11 cellular contexts compared by ENCODE assay signal in genomic region chr3:52525666-52526065, GRCh38. TPM values are rescaled to one million over a fixed set of nuclear protein-coding genes. Genes with fewer than 3 reads are reported as not detected.
DNase-seq lines count a peak whose midpoint lies in the region; ATAC-seq, FAIRE-seq and TF ChIP-seq lines count a peak whose summit lies in the region.
"Had no signal": no experiment of that assay in that cellular context is flagged by ENCODE, and none has a peak within 500 bp of the region (broad histone marks: within the 10 kb centered on the region; RNA-seq: fewer than 3 reads in every experiment).

No MANE protein-coding gene starts in this region.

- H3K36me3 ChIP-seq in skeletal muscle tissue (ENCODE audit: control insufficient read depth in 3 of 3, insufficient read depth in 3 of 3, low read length in 3 of 3) (peaks cover 9 to 11% (median 9%) of the 10 kb centered on the region in 3 donors), A673 (ENCODE audit: insufficient read depth, low read length, poor library complexity, severe bottlenecking) (peaks cover 9% of the 10 kb centered on the region)

- no peak for FAIRE-seq in GM12892 (lab: Jason Lieb, UNC)
- FAIRE-seq: H54 had no signal

- DNase-seq in GM12892 (ENCODE audit: insufficient read length) (peak; percentile 11), right cardiac atrium (peak in 1 of 3 donors; percentile 11), A673 (ENCODE audit: low spot score) (no peak), amygdala (lab: John Stamatoyannopoulos, UW) (no peak), inferior parietal cortex (ENCODE audit: extremely low spot score) (no peak)
- DNase-seq: activated CD4-positive, alpha-beta T cell treated with anti-CD3 and anti-CD28 coated beads for 36 hours; naive B cell had no signal

- ATAC-seq in right cardiac atrium (no peak), GM19328 (IDR thresholded peaks at IDR 0.05; ENCODE audit: unreplicated experiment) (no peak)
- ATAC-seq: activated CD4-positive, alpha-beta T cell treated with anti-CD3 and anti-CD28 coated beads for 36 hours had no signal

- CTCF ChIA-PET in A673 (lab: Charles Lee): no interaction called here

- no TSS peak for BruUV-seq in A673 (replicated peaks; lab: Mats Ljungman, UMichigan)

- intact Hi-C loops in right cardiac atrium (cut with DNase I) (no loop called here), A673 (cut with micrococcal nuclease; ENCODE audit: unreplicated experiment) (no loop called here)

- no peak for TF ChIP-seq POLR2A in GM12892 (IDR thresholded peaks at IDR 0.05; ENCODE audit: low read depth, low read length)

- no peaks in the 10 kb centered on the region for H3K27me3 ChIP-seq in right cardiac atrium (ENCODE audit: control insufficient read depth, insufficient read depth)
- no peaks in the 10 kb centered on the region for H3K27me3 ChIP-seq in skeletal muscle tissue (ENCODE audit: control insufficient read depth in 3 of 3, insufficient read depth in 3 of 3, low read length in 3 of 3)
- H3K27me3 ChIP-seq in A673 (replicated peaks; ENCODE audit: insufficient read depth, low read depth, low read length, poor library complexity): no peaks in the 10 kb centered on the region

- TF ChIP-seq CTCF in A673 (conservative IDR thresholded peaks at IDR 0.05; ENCODE audit: low read depth, low read length): no peak

- POLR2A ChIA-PET in A673 (lab: Charles Lee; ENCODE audit: low non-redundant PET): no interaction called here

- peaks cover 37% of the 10 kb centered on the region for H3K4me1 ChIP-seq in right cardiac atrium (ENCODE audit: control insufficient read depth, insufficient read depth, low read length)
- peaks cover 25 to 53% (median 41%) of the 10 kb centered on the region in 3 donors for H3K4me1 ChIP-seq in skeletal muscle tissue (ENCODE audit: control insufficient read depth in 3 of 3, insufficient read depth in 3 of 3, low read length in 3 of 3)
- peaks cover 5% of the 10 kb centered on the region for H3K4me1 ChIP-seq in A673 (ENCODE audit: insufficient read depth, low read length, poor library complexity, severe bottlenecking)

- WGBS in right cardiac atrium: 52% methylated on average over 4 of the region's 4 CpGs

- H3K4me3 ChIP-seq in right cardiac atrium (ENCODE audit: low read length) (no peak overlapping the region), skeletal muscle tissue (ENCODE audit: low read length in 3 of 3) (no peak overlapping the region), A673 (ENCODE audit: low read depth, low read length, poor library complexity, severe bottlenecking) (no peak overlapping the region)

- H3K9me3 ChIP-seq in right cardiac atrium (ENCODE audit: control insufficient read depth, low read length) (no peaks in the 10 kb centered on the region), skeletal muscle tissue (ENCODE audit: control insufficient read depth in 3 of 3, low read length in 3 of 3) (no peaks in the 10 kb centered on the region), A673 (ENCODE audit: low read depth, low read length, poor library complexity, severe bottlenecking) (no peaks in the 10 kb centered on the region)

- peak overlapping the region in 1 of 3 donors; percentile 68 for H3K9ac ChIP-seq in skeletal muscle tissue (ENCODE audit: low read depth in 1 of 3, low read length in 3 of 3)

- H3K27ac ChIP-seq in cingulate gyrus (ENCODE audit: low read depth, low read length) (peak overlapping the region; percentile 89), right cardiac atrium (ENCODE audit: low read length) (peak overlapping the region; percentile 69), skeletal muscle tissue (ENCODE audit: low read depth, low read length) (peak overlapping the region; percentile 66), A673 (ENCODE audit: low read depth, low read length, poor library complexity, severe bottlenecking) (no peak overlapping the region)

RNA-seq across cellular contexts. Expression of gene NT5DC2, which starts 8.0 kb away (rescaled TPM):
- polyA plus RNA-seq in GM12892 (2012; ENCODE audit: missing spikeins): 54.2 TPM
- total RNA-seq in right cardiac atrium (100 to 1,000 TPM; 123 to 223 (median 154) TPM), skeletal muscle tissue (20.9 TPM), A673 (2021) (108 and 147 TPM in 2 replicates)
- polyA plus RNA-seq in right cardiac atrium: 322 TPM

RNA-seq across cellular contexts. Expression of gene UQCC5, which starts 10.7 kb away (rescaled TPM):
- polyA plus RNA-seq in GM12892 (2012; ENCODE audit: missing spikeins): 10.9 TPM
- total RNA-seq in right cardiac atrium: 10 to 100 TPM; 52.4 to 64.2 (median 62.4) TPM
- 97.3 TPM for polyA plus RNA-seq in right cardiac atrium
- total RNA-seq in skeletal muscle tissue: 1.0 TPM
- total RNA-seq in A673 (2021): 10.3 and 14.4 TPM in 2 replicates

RNA-seq across cellular contexts. Expression of gene STAB1, which starts 30.5 kb away (rescaled TPM):
- not detected for polyA plus RNA-seq in GM12892 (2012; ENCODE audit: missing spikeins)
- total RNA-seq in right cardiac atrium (100 to 1,000 TPM in 2 of 4 donors, 10 to 100 TPM in 2; 91.9 to 159 (median 101) TPM), skeletal muscle tissue (67.3 TPM), A673 (2021) (0.41 TPM in 1 of 2 replicates, not detected in the other)
- 69.5 TPM for polyA plus RNA-seq in right cardiac atrium

Comparison
In these comparisons a context has a peak if more than half of its experiments do, and no peak if none do; other contexts are left out.
1. RNA of gene STAB1, which starts 30.5 kb away (total RNA-seq): 91.9 to 159 TPM in right cardiac atrium and 67.3 TPM in skeletal muscle tissue (single experiment); 0.41 TPM in A673; every median in the first group is over 10 times any median in the second.